ENCODE assay signal across 9 cellular contexts in the genomic region with DNA sequence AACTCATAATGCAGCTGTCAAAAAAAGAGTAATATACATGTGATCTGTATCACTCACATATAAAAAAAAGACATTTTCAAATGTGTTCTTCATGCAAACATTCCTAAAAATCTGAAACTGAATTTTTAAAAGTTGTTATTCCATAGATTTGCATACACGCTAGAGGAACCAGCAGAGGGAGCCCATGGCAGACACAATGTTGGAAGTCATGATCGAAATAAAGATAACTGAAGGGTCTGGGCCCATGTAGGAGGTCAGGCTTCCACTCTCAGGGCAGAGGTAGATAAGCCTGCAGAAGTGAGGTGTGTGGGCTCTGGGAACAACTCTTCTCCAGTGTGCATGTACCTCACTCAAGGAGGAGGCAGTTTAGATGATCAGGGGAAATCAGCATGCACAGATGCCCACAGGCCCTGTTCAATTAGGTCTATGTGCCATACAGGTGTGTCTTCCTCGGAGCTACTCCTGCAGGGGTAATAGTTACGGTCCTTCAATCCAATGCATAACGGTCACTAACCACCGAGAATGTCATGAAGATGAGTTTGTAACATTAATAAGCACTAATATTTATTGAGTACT.
DNase-seq lines count a peak whose midpoint lies in the region; ATAC-seq and TF ChIP-seq lines count a peak whose summit lies in the region.
"Had no signal": no experiment of that assay in that cellular context is flagged by ENCODE, and none has a peak within 500 bp of the region (broad histone marks: within the 10 kb centered on the region; RNA-seq: fewer than 3 reads in every experiment).

No MANE protein-coding gene starts in this region.

- H3F3A ChIP-seq in DOHH2 (ENCODE audit: control insufficient read depth, insufficient read depth): no peaks in the 10 kb centered on the region

- no peak overlapping the region for H3K27ac ChIP-seq in DOHH2 (ENCODE audit: low read depth, low read length)
- no peak overlapping the region for H3K27ac ChIP-seq in right atrium auricular region
- H3K27ac ChIP-seq: neutrophil had no signal

- H3K4me1 ChIP-seq in DOHH2 (ENCODE audit: control insufficient read depth, low read length) (no peaks in the 10 kb centered on the region), right atrium auricular region (peaks cover 0 to 4% of the 10 kb centered on the region in 2 donors)

- TF ChIP-seq CTCF in DOHH2 (IDR thresholded peaks at IDR 0.05; ENCODE audit: low read depth, low read length, poor library complexity, severe bottlenecking) (peak; percentile 59), activated B cell treated with CpG ODN at 0.5 μM for 24 hours (IDR thresholded peaks at IDR 0.05) (no peak), right atrium auricular region (IDR thresholded peaks at IDR 0.05) (peak; percentile 35 to 72)

- POLR2A ChIA-PET in activated B cell treated with CpG ODN at 0.5 μM for 24 hours (lab: Charles Lee): no interaction called here

- H3K4me1 Mint-ChIP-seq in activated B cell treated with CpG ODN at 0.5 μM for 24 hours: peaks cover 4% of the 10 kb centered on the region

- no peak overlapping the region for H3K4me2 ChIP-seq in DOHH2 (ENCODE audit: low read length)

- H3K9me3 ChIP-seq in DOHH2 (ENCODE audit: control insufficient read depth, insufficient read depth, low read length) (no peaks in the 10 kb centered on the region), right atrium auricular region (no peaks in the 10 kb centered on the region)
- H3K9me3 ChIP-seq: neutrophil had no signal

- H3K27ac Mint-ChIP-seq in activated B cell treated with CpG ODN at 0.5 μM for 24 hours: no peak overlapping the region

- peak; percentile 25 for ATAC-seq in activated B cell treated with CpG ODN at 0.5 μM for 24 hours (ENCODE audit: low read depth)
- no peak for ATAC-seq in GM19463 (IDR thresholded peaks at IDR 0.05; ENCODE audit: unreplicated experiment)

- H3K4me3 Mint-ChIP-seq in activated B cell treated with CpG ODN at 0.5 μM for 24 hours: no peak overlapping the region

- peaks cover 13% of the 10 kb centered on the region for H3K27me3 Mint-ChIP-seq in activated B cell treated with CpG ODN at 0.5 μM for 24 hours

- CTCF ChIA-PET in activated B cell treated with CpG ODN at 0.5 μM for 24 hours (lab: Charles Lee): interaction anchor here (0.8 to 3.7 kb wide), 3 partner anchors 210 to 317 kb away, joined by 3 to 13 read pairs (median 4); no protein-coding TSS in a partner anchor

- DNase-seq in Kasumi-1 (lab: John Stamatoyannopoulos, UW) (peak; percentile 25 to 47), activated B cell treated with CpG ODN at 0.5 μM for 24 hours (no peak), right atrium auricular region (ENCODE audit: low spot score) (no peak), smooth muscle cell of the brain vasculature (ENCODE audit: low read depth, low spot score) (peak; percentile 9), cortex of kidney (lab: John Stamatoyannopoulos, UW) (no peak)
- no peak for DNase-seq in stimulated activated CD4-positive, alpha-beta T cell treated with anti-CD3 and anti-CD28 coated beads, Interleukin-4, amount 100 ng/mL, for 4 hours

- H3K79me2 ChIP-seq in DOHH2 (ENCODE audit: control insufficient read depth, low read length): no peaks in the 10 kb centered on the region

- no peaks in the 10 kb centered on the region for H3K36me3 Mint-ChIP-seq in activated B cell treated with CpG ODN at 0.5 μM for 24 hours (ENCODE audit: low read depth)

- H3K9me3 Mint-ChIP-seq in activated B cell treated with CpG ODN at 0.5 μM for 24 hours: peaks cover 2% of the 10 kb centered on the region

- no peaks in the 10 kb centered on the region for H4K20me1 ChIP-seq in DOHH2 (ENCODE audit: control insufficient read depth, insufficient read depth, low read depth, low read length)

- H3K36me3 ChIP-seq in DOHH2 (ENCODE audit: control insufficient read depth, low read length) (no peaks in the 10 kb centered on the region), right atrium auricular region (no peaks in the 10 kb centered on the region)
- H3K36me3 ChIP-seq: neutrophil had no signal

- H3K4me3 ChIP-seq in DOHH2 (ENCODE audit: low read length) (no peak overlapping the region), right atrium auricular region (no peak overlapping the region)

- intact Hi-C loops in activated B cell treated with CpG ODN at 0.5 μM for 24 hours (cut with micrococcal nuclease): loop anchor here (1.0 kb wide), 2 partner anchors 210 to 547 kb away; no protein-coding TSS in a partner anchor

- peaks cover 11% of the 10 kb centered on the region; the same call in 1 of the 2 replicates for H3K27me3 ChIP-seq in DOHH2 (ENCODE audit: control insufficient read depth, low read length)
- H3K27me3 ChIP-seq in right atrium auricular region: no peaks in the 10 kb centered on the region

- no peaks in the 10 kb centered on the region; the same call in 1 of the 2 replicates for H3K9me2 ChIP-seq in DOHH2 (replicated peaks; ENCODE audit: control insufficient read depth, low read length)

Comparison
In these comparisons a context has a peak if more than half of its experiments do, and no peak if none do; other contexts are left out.
1. DNase-seq: peak in Kasumi-1 (2 of 2) and smooth muscle cell of the brain vasculature (single experiment); none in activated B cell treated with CpG ODN at 0.5 μM for 24 hours (single experiment), right atrium auricular region (single experiment), stimulated activated CD4-positive, alpha-beta T cell treated with anti-CD3 and anti-CD28 coated beads, Interleukin-4, amount 100 ng/mL, for 4 hours (0 of 2) and cortex of kidney (single experiment).